In genomic region chr18:46283268-46283667, GRCh38 we compare ENCODE assay signal across 19 cellular contexts.
DNase-seq lines count a peak whose midpoint lies in the region; ATAC-seq, FAIRE-seq and TF ChIP-seq lines count a peak whose summit lies in the region.
"Had no signal": no experiment of that assay in that cellular context is flagged by ENCODE, and none has a peak within 500 bp of the region (broad histone marks: within the 10 kb centered on the region; RNA-seq: fewer than 3 reads in every experiment).

No MANE protein-coding gene starts in this region.

- 12% methylated on average over 7 of the region's 7 CpGs for WGBS in K562 (ENCODE audit: insufficient coverage, low coverage, missing lambda C conversion rate)

- no peak for TF ChIP-seq EP300 in K562 (IDR thresholded peaks at IDR 0.05; ENCODE audit: low read length)

- no peak for TF ChIP-seq CTCF in A673 (conservative IDR thresholded peaks at IDR 0.05; ENCODE audit: low read depth, low read length)
- TF ChIP-seq CTCF in HEK293 (tag by site-specific recombination; IDR thresholded peaks at IDR 0.05) = no peak
- no peak for TF ChIP-seq CTCF in K562 (IDR thresholded peaks at IDR 0.05 in 2 of 3, conservative IDR thresholded peaks at IDR 0.05 in 1 of 3; ENCODE audit: insufficient read depth in 2 of 3, low read depth in 1 of 3, low read length in 3 of 3)

- ATAC-seq in K562 = 0 out of 3 replicates have a peak, but pooled peaks have one; percentile 15
- no peak for ATAC-seq in HG02678 (IDR thresholded peaks at IDR 0.05; ENCODE audit: unreplicated experiment)
- ATAC-seq: left cardiac atrium; right cardiac atrium; stimulated activated naive CD8-positive, alpha-beta T cell treated with anti-CD3 and anti-CD28 coated beads, Interleukin-15, Interleukin-2, amounts not matched to agents 100 U/mL and 50 U/mL, for 24 hours; T-helper 17 cell had no signal

- peak; percentile 35 for DNase-seq in A673 (ENCODE audit: low spot score)
- DNase-seq in K562 (ENCODE audit: extremely low read depth in 1 of 4, low spot score in 3 of 4) = peak in 2 of 4 experiments; percentile 12 to 20
- peak; percentile 17 for DNase-seq in iris pigment epithelial cell (ENCODE audit: low read depth)
- DNase-seq in SKM-1 (lab: John Stamatoyannopoulos, UW; ENCODE audit: unreplicated experiment) = no peak
- DNase-seq in activated CD4-positive, alpha-beta memory T cell treated with anti-CD3 and anti-CD28 coated beads for 36 hours = no peak
- no peak for DNase-seq in KBM-7
- DNase-seq: activated CD4-positive, CD25-positive, alpha-beta regulatory T cell; CD4-positive, CD25-positive, alpha-beta regulatory T cell; effector memory CD4-positive, alpha-beta T cell; left cardiac atrium; NCI-H446 treated with DMSO at 0.1 percent for 48 hours; right cardiac atrium; stimulated activated naive CD8-positive, alpha-beta T cell treated with anti-CD3 and anti-CD28 coated beads, Interleukin-15, Interleukin-2, amounts not matched to agents 100 U/mL and 50 U/mL, for 24 hours; T-helper 17 cell; transverse colon had no signal

- in situ Hi-C loops in K562 (cut with MboI) (loop anchor here (10.0 to 25.0 kb wide), 2 partner anchors 204 to 372 kb away; partner anchors contain the start of gene LOXHD1), KBM-7 (cut with MboI; ENCODE audit: low pct_unique_long_range_greater_than_20kb, low sequenced_read_pairs) (no loop called here)

- H3K27ac Mint-ChIP-seq in activated CD4-positive, alpha-beta memory T cell treated with anti-CD3 and anti-CD28 coated beads for 36 hours = no peak overlapping the region

- H3K36me3 ChIP-seq in A673 (ENCODE audit: insufficient read depth, low read length, poor library complexity, severe bottlenecking) = no peaks in the 10 kb centered on the region
- H3K36me3 ChIP-seq in HEK293 (ENCODE audit: control insufficient read depth in 2 of 2, insufficient read depth in 1 of 2, low read length in 2 of 2) = no peaks in the 10 kb centered on the region
- no peaks in the 10 kb centered on the region for H3K36me3 ChIP-seq in K562 (ENCODE audit: control insufficient read depth, insufficient read depth, low read length)
- H3K36me3 ChIP-seq: transverse colon had no signal

- no peak for TF ChIP-seq RAD21 in K562 (CRISPR knock-in tag; conservative IDR thresholded peaks at IDR 0.05 in 1 of 2, IDR thresholded peaks at IDR 0.05 in 1 of 2)

- POLR2A ChIA-PET in A673 (lab: Charles Lee; ENCODE audit: low non-redundant PET) = no interaction called here
- POLR2A ChIA-PET in HEK293 (lab: Yijun Ruan, JAX) = interaction anchor here (0.6 kb wide), 1 partner anchor 110 kb away, joined by 3 read pairs; a partner anchor contains a TSS
- POLR2A ChIA-PET in K562 (lab: Yijun Ruan, JAX) = interaction anchor here (0.6 kb wide), 1 partner anchor 186 kb away, joined by 4 read pairs; no protein-coding TSS in a partner anchor
- POLR2A ChIA-PET in activated CD4-positive, alpha-beta memory T cell treated with anti-CD3 and anti-CD28 coated beads for 36 hours (lab: Charles Lee) = no interaction called here

- peaks cover 9% of the 10 kb centered on the region for H3K4me1 Mint-ChIP-seq in activated CD4-positive, alpha-beta memory T cell treated with anti-CD3 and anti-CD28 coated beads for 36 hours (ENCODE audit: low read depth)
- H3K4me1 Mint-ChIP-seq: central memory CD8-positive, alpha-beta T cell had no signal

- no peak overlapping the region for H3K4me3 Mint-ChIP-seq in activated CD4-positive, alpha-beta memory T cell treated with anti-CD3 and anti-CD28 coated beads for 36 hours
- H3K4me3 Mint-ChIP-seq: central memory CD8-positive, alpha-beta T cell had no signal

- no peak overlapping the region for H3K4me2 ChIP-seq in K562 (ENCODE audit: insufficient read depth, low read length)

- no peaks in the 10 kb centered on the region for H3K9me3 ChIP-seq in A673 (ENCODE audit: low read depth, low read length, poor library complexity, severe bottlenecking)
- no peaks in the 10 kb centered on the region for H3K9me3 ChIP-seq in HEK293 (ENCODE audit: control insufficient read depth, insufficient read depth, low read depth, low read length)
- H3K9me3 ChIP-seq in K562 (replicated peaks; ENCODE audit: control insufficient read depth, insufficient read depth, low read depth, low read length) = no peaks in the 10 kb centered on the region
- H3K9me3 ChIP-seq: transverse colon had no signal

- no peaks in the 10 kb centered on the region for H3K27me3 ChIP-seq in A673 (replicated peaks; ENCODE audit: insufficient read depth, low read depth, low read length, poor library complexity)
- peaks cover 5 to 10% of the 10 kb centered on the region in 2 experiments; a peak in 3 of 5 replicates for H3K27me3 ChIP-seq in K562 (ENCODE audit: control insufficient read depth in 2 of 2, insufficient read depth in 2 of 2, low read length in 2 of 2)
- H3K27me3 ChIP-seq: transverse colon had no signal

- BruUV-seq in A673 (replicated peaks; lab: Mats Ljungman, UMichigan) (no TSS peak), K562 (replicated peaks; lab: Mats Ljungman, UMichigan) (no TSS peak)

- H3K36me3 Mint-ChIP-seq in activated CD4-positive, alpha-beta memory T cell treated with anti-CD3 and anti-CD28 coated beads for 36 hours = no peaks in the 10 kb centered on the region

- CTCF ChIA-PET in A673 (lab: Charles Lee) (interaction anchor here (0.9 to 3.0 kb wide), 2 partner anchors 198 to 375 kb away, joined by 3 to 35 read pairs; partner anchors contain the start of gene LOXHD1), HEK293 (lab: Yijun Ruan, JAX) (interaction anchor here (0.7 to 12.1 kb wide), 16 partner anchors 8 to 1248 kb away, joined by 3 to 179 read pairs (median 10); partner anchors contain the start of gene LOXHD1), K562 (lab: Yijun Ruan, JAX; ENCODE audit: low intra/inter-chr PET ratio) (no interaction called here)
- CTCF ChIA-PET in activated CD4-positive, alpha-beta memory T cell treated with anti-CD3 and anti-CD28 coated beads for 36 hours (lab: Charles Lee) = interaction anchor here (1.4 to 9.3 kb wide), 4 partner anchors 36 to 374 kb away, joined by 3 to 128 read pairs (median 64); partner anchors contain the start of gene LOXHD1

- H4K20me1 ChIP-seq in K562 (replicated peaks; ENCODE audit: control insufficient read depth, insufficient read depth, low read length) = peaks cover 5% of the 10 kb centered on the region

- no peak overlapping the region for H3K27ac ChIP-seq in A673 (ENCODE audit: low read depth, low read length, poor library complexity, severe bottlenecking)
- H3K27ac ChIP-seq in HEK293 (ENCODE audit: extremely low read depth, low read depth, low read length) = no peak overlapping the region
- H3K27ac ChIP-seq in K562 (ENCODE audit: extremely low read depth, low read depth, low read length) = no peak overlapping the region; the same call in 2 of the 3 replicates
- H3K27ac ChIP-seq: transverse colon had no signal

- no peaks in the 10 kb centered on the region for H3K9me1 ChIP-seq in K562 (ENCODE audit: control insufficient read depth, insufficient read depth, low read length)

- H3K9me3 Mint-ChIP-seq in activated CD4-positive, alpha-beta memory T cell treated with anti-CD3 and anti-CD28 coated beads for 36 hours = no peaks in the 10 kb centered on the region
- H3K9me3 Mint-ChIP-seq: CD4-positive, CD25-positive, alpha-beta regulatory T cell; central memory CD8-positive, alpha-beta T cell had no signal

- FAIRE-seq in K562 (lab: Jason Lieb, UNC) = no peak
- FAIRE-seq: HTR-8/SVneo had no signal

- H3K27me3 Mint-ChIP-seq in activated CD4-positive, alpha-beta memory T cell treated with anti-CD3 and anti-CD28 coated beads for 36 hours = no peaks in the 10 kb centered on the region
- H3K27me3 Mint-ChIP-seq: CD4-positive, CD25-positive, alpha-beta regulatory T cell; central memory CD8-positive, alpha-beta T cell; T-helper 17 cell had no signal

- H3K4me3 ChIP-seq in A673 (ENCODE audit: low read depth, low read length, poor library complexity, severe bottlenecking) (no peak overlapping the region), HEK293 (ENCODE audit: low read depth, low read length) (no peak overlapping the region), K562 (no peak overlapping the region)
- H3K4me3 ChIP-seq: transverse colon had no signal

- intact Hi-C loops in A673 (cut with micrococcal nuclease; ENCODE audit: unreplicated experiment) (no loop called here), K562 (cut with micrococcal nuclease) (loop anchor here (5.0 kb wide), 1 partner anchor 109 kb away; no protein-coding TSS in a partner anchor)
- intact Hi-C loops in activated CD4-positive, alpha-beta memory T cell treated with anti-CD3 and anti-CD28 coated beads for 36 hours (cut with micrococcal nuclease) = loop anchor here (5.0 kb wide), 1 partner anchor 111 kb away; a partner anchor contains a TSS

- H3K9ac ChIP-seq in K562 (ENCODE audit: insufficient read depth in 1 of 2, low read depth in 2 of 2, low read length in 2 of 2) = no peak overlapping the region

- TF ChIP-seq POLR2A in K562 (conservative IDR thresholded peaks at IDR 0.05) = no peak

- H2AFZ ChIP-seq in K562 (ENCODE audit: low read depth, low read length) = no peak overlapping the region

- no peaks in the 10 kb centered on the region for H3K79me2 ChIP-seq in K562 (ENCODE audit: control insufficient read depth, insufficient read depth, low read length)

- H3K4me1 ChIP-seq in A673 (ENCODE audit: insufficient read depth, low read length, poor library complexity, severe bottlenecking) = peaks cover 18% of the 10 kb centered on the region
- no peaks in the 10 kb centered on the region; the same call in 1 of the 2 replicates for H3K4me1 ChIP-seq in HEK293 (ENCODE audit: control insufficient read depth, insufficient read depth, low read length)
- H3K4me1 ChIP-seq in K562 (replicated peaks in 1 of 2; ENCODE audit: control insufficient read depth in 2 of 2, insufficient read depth in 2 of 2, low read length in 2 of 2) = peaks cover 0 to 9% of the 10 kb centered on the region in 2 experiments; a peak in 1 of 5 replicates
- H3K4me1 ChIP-seq: transverse colon had no signal

TF ChIP-seq in HEK293, 187 proteins besides CTCF, POLR2A, EP300 and RAD21 (continues in another document):
- TF ChIP-seq ZFHX2 (tag by site-specific recombination; conservative IDR thresholded peaks at IDR 0.05) = peak; percentile 45
- TF ChIP-seq EGR2 (tag by site-specific recombination; IDR thresholded peaks at IDR 0.05; ENCODE audit: low read depth) = peak; percentile 60; the same call in 1 of the 2 replicates
- no peak for TF ChIP-seq YY1 (tag by site-specific recombination; IDR thresholded peaks at IDR 0.05)

TF ChIP-seq in K562, 482 proteins besides CTCF, POLR2A, EP300 and RAD21:
- TF ChIP-seq ZNF408 (CRISPR knock-in tag; IDR thresholded peaks at IDR 0.05; ENCODE audit: low read depth) (no peak), ZNF311 (CRISPR knock-in tag; IDR thresholded peaks at IDR 0.05) (no peak), JUND (IDR thresholded peaks at IDR 0.05; ENCODE audit: borderline replicate concordance, low read depth, low read length) (peak; percentile 17; the same call in 1 of the 2 replicates), JUND (tag; IDR thresholded peaks at IDR 0.05; ENCODE audit: borderline replicate concordance, low read depth, low read length) (no peak), SPI1 (IDR thresholded peaks at IDR 0.05; ENCODE audit: borderline replicate concordance, low read depth, low read length) (peak; percentile 6; the same call in 1 of the 2 replicates)

Comparison
In these comparisons a context has a peak if more than half of its experiments do, and no peak if none do; other contexts are left out.
1. DNase-seq: peak in A673 (single experiment) and iris pigment epithelial cell (single experiment); none in SKM-1 (single experiment), activated CD4-positive, alpha-beta memory T cell treated with anti-CD3 and anti-CD28 coated beads for 36 hours (single experiment) and KBM-7 (single experiment).
2. POLR2A ChIA-PET loops: an anchor here in HEK293 (0.6 kb wide) and K562 (0.6 kb wide); none called in A673 and activated CD4-positive, alpha-beta memory T cell treated with anti-CD3 and anti-CD28 coated beads for 36 hours.